Comparison of ENCODE assay signal across 1 cellular context in genomic region chr2:100976061-100976460, GRCh38.
TF ChIP-seq lines count a peak whose summit lies in the region.

No MANE protein-coding gene starts in this region.

TF ChIP-seq in SK-N-SH treated with all-trans-retinoic acid at 6 μM for 48 hours, 23 proteins besides CTCF, POLR2A, EP300 and RAD21 (continued from another document):
- TF ChIP-seq, protein P1, sequence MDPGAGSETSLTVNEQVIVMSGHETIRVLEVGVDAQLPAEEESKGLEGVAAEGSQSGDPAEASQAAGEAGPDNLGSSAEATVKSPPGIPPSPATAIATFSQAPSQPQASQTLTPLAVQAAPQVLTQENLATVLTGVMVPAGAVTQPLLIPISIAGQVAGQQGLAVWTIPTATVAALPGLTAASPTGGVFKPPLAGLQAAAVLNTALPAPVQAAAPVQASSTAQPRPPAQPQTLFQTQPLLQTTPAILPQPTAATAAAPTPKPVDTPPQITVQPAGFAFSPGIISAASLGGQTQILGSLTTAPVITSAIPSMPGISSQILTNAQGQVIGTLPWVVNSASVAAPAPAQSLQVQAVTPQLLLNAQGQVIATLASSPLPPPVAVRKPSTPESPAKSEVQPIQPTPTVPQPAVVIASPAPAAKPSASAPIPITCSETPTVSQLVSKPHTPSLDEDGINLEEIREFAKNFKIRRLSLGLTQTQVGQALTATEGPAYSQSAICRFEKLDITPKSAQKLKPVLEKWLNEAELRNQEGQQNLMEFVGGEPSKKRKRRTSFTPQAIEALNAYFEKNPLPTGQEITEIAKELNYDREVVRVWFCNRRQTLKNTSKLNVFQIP (CRISPR knock-in tag; IDR thresholded peaks at IDR 0.05; ENCODE audit: borderline replicate concordance, low read depth) = no peak
- TF ChIP-seq CSRNP3 (CRISPR knock-in tag; IDR thresholded peaks at IDR 0.05) (no peak), CSDC2 (CRISPR knock-in tag; IDR thresholded peaks at IDR 0.05) (no peak), OSR1 (CRISPR knock-in tag; IDR thresholded peaks at IDR 0.05) (no peak), PPARA (CRISPR knock-in tag; IDR thresholded peaks at IDR 0.05; ENCODE audit: borderline replicate concordance) (no peak), GLIS3 (CRISPR knock-in tag; IDR thresholded peaks at IDR 0.05) (no peak), ZC3H10 (CRISPR knock-in tag; IDR thresholded peaks at IDR 0.05) (no peak), ZNF8 (CRISPR knock-in tag; IDR thresholded peaks at IDR 0.05) (no peak), RARB (CRISPR knock-in tag; IDR thresholded peaks at IDR 0.05) (no peak)
